ENCODE assay signal across 14 cellular contexts in genomic region chr7:7783001-7783400, GRCh38.
"Had no signal": no experiment of that assay in that cellular context is flagged by ENCODE, and none has a peak within 500 bp of the region (broad histone marks: within the 10 kb centered on the region; RNA-seq: fewer than 3 reads in every experiment).

No MANE protein-coding gene starts in this region.

- H3K27me3 Mint-ChIP-seq: activated naive CD4-positive, alpha-beta T cell treated with anti-CD3 and anti-CD28 coated beads, Interleukin-2, amount 10 ng/mL, durations not matched to agents 7 days and 5 days; stimulated activated naive CD8-positive, alpha-beta T cell treated with anti-CD3 and anti-CD28 coated beads, Interleukin-15, amount 100 ng/mL, for 72 hours had no signal

- ATAC-seq: activated CD4-positive, CD25-positive, alpha-beta regulatory T cell treated with anti-CD3 and anti-CD28 coated beads, Interleukin-2, amount 50 U/mL, for 24 hours; gastroesophageal sphincter; heart right ventricle; stimulated activated naive CD8-positive, alpha-beta T cell treated with anti-CD3 and anti-CD28 coated beads, Interleukin-15, amount 100 ng/mL, for 72 hours had no signal

- H3K9me3 Mint-ChIP-seq: activated naive CD4-positive, alpha-beta T cell treated with anti-CD3 and anti-CD28 coated beads, Interleukin-2, amount 10 ng/mL, durations not matched to agents 7 days and 5 days; endodermal cell; mesothelial cell of epicardium; neural crest cell; stimulated activated naive CD8-positive, alpha-beta T cell treated with anti-CD3 and anti-CD28 coated beads, Interleukin-15, amount 100 ng/mL, for 72 hours had no signal

- H3K36me3 Mint-ChIP-seq: activated naive CD4-positive, alpha-beta T cell treated with anti-CD3 and anti-CD28 coated beads, Interleukin-2, amount 10 ng/mL, durations not matched to agents 7 days and 5 days; mesothelial cell of epicardium had no signal

- H3K27ac Mint-ChIP-seq: activated naive CD4-positive, alpha-beta T cell treated with anti-CD3 and anti-CD28 coated beads, Interleukin-2, amount 10 ng/mL, durations not matched to agents 7 days and 5 days; endodermal cell; mesothelial cell of epicardium; stimulated activated naive CD8-positive, alpha-beta T cell treated with anti-CD3 and anti-CD28 coated beads, Interleukin-15, amount 100 ng/mL, for 72 hours had no signal

- DNase-seq: activated naive CD4-positive, alpha-beta T cell treated with anti-CD3 and anti-CD28 coated beads, Interleukin-2, amount 10 ng/mL, durations not matched to agents 7 days and 5 days; dermis blood vessel endothelial cell; endodermal cell; heart right ventricle; ovary; sigmoid colon; spleen; stimulated activated naive CD8-positive, alpha-beta T cell treated with anti-CD3 and anti-CD28 coated beads, Interleukin-15, amount 100 ng/mL, for 72 hours; T-helper 9 cell; testis had no signal

- H3K4me3 Mint-ChIP-seq: activated naive CD4-positive, alpha-beta T cell treated with anti-CD3 and anti-CD28 coated beads, Interleukin-2, amount 10 ng/mL, durations not matched to agents 7 days and 5 days; endodermal cell; mesothelial cell of epicardium; neural crest cell; stimulated activated naive CD8-positive, alpha-beta T cell treated with anti-CD3 and anti-CD28 coated beads, Interleukin-15, amount 100 ng/mL, for 72 hours had no signal
